ENCODE assay signal across 9 cellular contexts in the genomic region with DNA sequence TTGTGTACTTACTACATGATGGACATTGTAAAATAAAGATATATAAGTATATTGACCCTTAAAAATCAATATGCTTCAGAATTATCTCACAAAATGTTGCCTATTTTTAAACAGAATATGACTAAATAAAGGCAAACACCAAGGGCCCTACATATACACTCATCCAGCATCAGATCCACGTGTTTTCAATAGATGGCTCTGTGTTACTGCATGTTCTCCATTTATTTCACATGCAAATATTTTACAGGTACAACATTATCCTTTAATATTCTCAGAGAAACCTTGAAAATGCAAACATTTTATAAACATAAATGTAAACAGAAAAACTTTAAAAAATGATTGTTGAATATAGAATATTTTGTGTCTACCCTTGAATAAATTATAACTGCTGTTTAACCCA. TPM values are rescaled to one million over a fixed set of nuclear protein-coding genes. Genes with fewer than 3 reads are reported as not detected.
"Had no signal": no experiment of that assay in that cellular context is flagged by ENCODE, and none has a peak within 500 bp of the region (broad histone marks: within the 10 kb centered on the region; RNA-seq: fewer than 3 reads in every experiment).

No MANE protein-coding gene starts in this region.

- H3K4me3 ChIP-seq: K562 had no signal

- H3K27ac ChIP-seq: HL-60, KMS-11 had no signal

- H3K9ac ChIP-seq: KMS-11 had no signal

- H3K4me2 ChIP-seq: KMS-11 had no signal

- FAIRE-seq: HTR-8/SVneo, K562 had no signal

- DNase-seq: IMR-90, KBM-7, KG1 had no signal

- ATAC-seq: K562 had no signal

RNA-seq across cellular contexts. Expression of a gene that starts 2.9 kb away (rescaled TPM):
- total RNA-seq: HT-29, HT1080, IMR-90, K562 had no signal
- polyA plus RNA-seq: IMR-90, K562 had no signal
